Comparison of ENCODE assay signal across 18 cellular contexts in genomic region chr19:43467276-43467675, GRCh38. TPM values are rescaled to one million over a fixed set of nuclear protein-coding genes. Genes with fewer than 3 reads are reported as not detected.
A peak's percentile ranks its signal among the peaks of the same experiment; 100 is the strongest.
DNase-seq lines count a peak whose midpoint lies in the region; ATAC-seq and TF ChIP-seq lines count a peak whose summit lies in the region.
"Had no signal": no experiment of that assay in that cellular context is flagged by ENCODE, and none has a peak within 500 bp of the region (broad histone marks: within the 10 kb centered on the region; RNA-seq: fewer than 3 reads in every experiment).

No MANE protein-coding gene starts in this region.

- WGBS in esophagus squamous epithelium, 2 donors = 57 to 74% methylated on average over 6 of the region's 6 CpGs
- 80% methylated on average over 6 of the region's 6 CpGs for WGBS in prostate gland

- H3K4me3 ChIP-seq in ACC112 (ENCODE audit: low read depth, low read length) = no peak overlapping the region
- no peak overlapping the region for H3K4me3 ChIP-seq in CD4-positive, CD25-positive, alpha-beta regulatory T cell (ENCODE audit: low read depth, low read length)
- no peak overlapping the region for H3K4me3 ChIP-seq in RWPE2 (ENCODE audit: severe bottlenecking)
- no peak overlapping the region for H3K4me3 ChIP-seq in esophagus squamous epithelium
- no peak overlapping the region for H3K4me3 ChIP-seq in A673 (ENCODE audit: low read depth, low read length, poor library complexity, severe bottlenecking)
- no peak overlapping the region for H3K4me3 ChIP-seq in prostate gland
- H3K4me3 ChIP-seq: ascending aorta, heart left ventricle, stomach, upper lobe of right lung had no signal

- TF ChIP-seq CTCF in RWPE2 (IDR thresholded peaks at IDR 0.05; ENCODE audit: poor library complexity, severe bottlenecking) = no peak
- TF ChIP-seq CTCF in esophagus squamous epithelium (IDR thresholded peaks at IDR 0.05) = no peak
- no peak for TF ChIP-seq CTCF in A673 (conservative IDR thresholded peaks at IDR 0.05; ENCODE audit: low read depth, low read length)
- TF ChIP-seq CTCF in prostate gland (IDR thresholded peaks at IDR 0.05) = no peak

- H3K27ac Mint-ChIP-seq in CD4-positive, CD25-positive, alpha-beta regulatory T cell = peak overlapping the region in 2 of 3 donors; percentile 76 to 96
- H3K27ac Mint-ChIP-seq: activated naive CD4-positive, alpha-beta T cell treated with anti-CD3 and anti-CD28 coated beads for 36 hours had no signal

- ATAC-seq in CD4-positive, CD25-positive, alpha-beta regulatory T cell (ENCODE audit: low read depth in 2 of 2) = no peak
- no peak for ATAC-seq in RWPE2 (ENCODE audit: low read depth)
- ATAC-seq: heart left ventricle, left ventricle myocardium superior, upper lobe of right lung had no signal

- TF ChIP-seq POLR2A in esophagus squamous epithelium (IDR thresholded peaks at IDR 0.05) (no peak), prostate gland (IDR thresholded peaks at IDR 0.05) (no peak)

- no peaks in the 10 kb centered on the region for H3K27me3 Mint-ChIP-seq in CD4-positive, CD25-positive, alpha-beta regulatory T cell
- H3K27me3 Mint-ChIP-seq: activated CD4-positive, alpha-beta T cell treated with anti-CD3 and anti-CD28 coated beads, Interleukin-2, amount 10 ng/mL, durations not matched to agents 7 days and 5 days had no signal

- H3K36me3 ChIP-seq in ACC112 (ENCODE audit: insufficient read depth, low read length) = no peaks in the 10 kb centered on the region
- no peaks in the 10 kb centered on the region for H3K36me3 ChIP-seq in CD4-positive, CD25-positive, alpha-beta regulatory T cell (ENCODE audit: control insufficient read depth, insufficient read depth, low read length)
- no peaks in the 10 kb centered on the region for H3K36me3 ChIP-seq in RWPE2 (ENCODE audit: low read depth)
- peaks cover 0 to 7% (median 0%) of the 10 kb centered on the region in 3 donors for H3K36me3 ChIP-seq in esophagus squamous epithelium
- H3K36me3 ChIP-seq in A673 (ENCODE audit: insufficient read depth, low read length, poor library complexity, severe bottlenecking) = no peaks in the 10 kb centered on the region
- H3K36me3 ChIP-seq in prostate gland = no peaks in the 10 kb centered on the region
- H3K36me3 ChIP-seq: ascending aorta, heart left ventricle, stomach, upper lobe of right lung had no signal

- POLR2A ChIA-PET in A673 (lab: Charles Lee; ENCODE audit: low non-redundant PET) = no interaction called here

- peak overlapping the region; percentile 30 for H2AFZ ChIP-seq in ACC112 (ENCODE audit: low read length, unreplicated experiment)

- intact Hi-C loops in esophagus squamous epithelium (cut with DNase I) (no loop called here), A673 (cut with micrococcal nuclease; ENCODE audit: unreplicated experiment) (no loop called here), prostate gland (cut with DNase I) (no loop called here)

- H3K79me2 ChIP-seq in ACC112 (ENCODE audit: control insufficient read depth, insufficient read depth, low read length, unreplicated experiment) = no peaks in the 10 kb centered on the region

- BruUV-seq in A673 (replicated peaks; lab: Mats Ljungman, UMichigan) = no TSS peak

- H3K4me1 Mint-ChIP-seq in CD4-positive, CD25-positive, alpha-beta regulatory T cell = peaks cover 10 to 85% (median 26%) of the 10 kb centered on the region in 4 donors

- CTCF ChIA-PET in A673 (lab: Charles Lee) = no interaction called here

- H3K4me1 ChIP-seq in ACC112 (ENCODE audit: control insufficient read depth, insufficient read depth, low read length, unreplicated experiment) = peaks cover 6% of the 10 kb centered on the region
- H3K4me1 ChIP-seq in CD4-positive, CD25-positive, alpha-beta regulatory T cell (ENCODE audit: control insufficient read depth, insufficient read depth, low read length, poor library complexity, severe bottlenecking) = peaks cover 53% of the 10 kb centered on the region
- H3K4me1 ChIP-seq in RWPE2 (ENCODE audit: insufficient read depth, poor library complexity, severe bottlenecking) = peaks cover 22% of the 10 kb centered on the region
- H3K4me1 ChIP-seq in esophagus squamous epithelium = peaks cover 17 to 92% (median 42%) of the 10 kb centered on the region in 3 donors
- H3K4me1 ChIP-seq in A673 (ENCODE audit: insufficient read depth, low read length, poor library complexity, severe bottlenecking) = no peaks in the 10 kb centered on the region
- H3K4me1 ChIP-seq in prostate gland (replicated peaks) = no peaks in the 10 kb centered on the region

- H3K4me3 Mint-ChIP-seq in CD4-positive, CD25-positive, alpha-beta regulatory T cell = peak overlapping the region in 2 of 4 donors; percentile 3 to 48
- H3K4me3 Mint-ChIP-seq: activated CD4-positive, alpha-beta T cell treated with anti-CD3 and anti-CD28 coated beads, Interleukin-2, amount 10 ng/mL, durations not matched to agents 7 days and 5 days; activated naive CD4-positive, alpha-beta T cell treated with anti-CD3 and anti-CD28 coated beads for 36 hours had no signal

- H3K27me3 ChIP-seq in ACC112 (ENCODE audit: insufficient read depth, low read length) (no peaks in the 10 kb centered on the region), RWPE2 (ENCODE audit: insufficient read depth, poor library complexity, severe bottlenecking) (no peaks in the 10 kb centered on the region), esophagus squamous epithelium (no peaks in the 10 kb centered on the region), A673 (replicated peaks; ENCODE audit: insufficient read depth, low read depth, low read length, poor library complexity) (no peaks in the 10 kb centered on the region), prostate gland (replicated peaks; ENCODE audit: insufficient read depth) (no peaks in the 10 kb centered on the region)
- H3K27me3 ChIP-seq in CD4-positive, CD25-positive, alpha-beta regulatory T cell (ENCODE audit: control insufficient read depth, insufficient read depth, low read length) = no peaks in the 10 kb centered on the region
- H3K27me3 ChIP-seq: ascending aorta had no signal

- no peak for DNase-seq in CD4-positive, CD25-positive, alpha-beta regulatory T cell
- DNase-seq in RWPE2 (ENCODE audit: low spot score) (no peak), esophagus squamous epithelium (lab: John Stamatoyannopoulos, UW) (no peak), globus pallidus (ENCODE audit: low spot score) (no peak), A673 (ENCODE audit: low spot score) (no peak), putamen (ENCODE audit: low spot score) (no peak), prostate gland (ENCODE audit: low spot score) (no peak)
- DNase-seq: activated CD4-positive, alpha-beta T cell treated with anti-CD3 and anti-CD28 coated beads, Interleukin-2, amount 10 ng/mL, durations not matched to agents 7 days and 5 days; activated naive CD4-positive, alpha-beta T cell treated with anti-CD3 and anti-CD28 coated beads for 36 hours; heart left ventricle; left ventricle myocardium superior; NCI-H526 treated with DMSO at 0.1 percent for 48 hours; stomach; upper lobe of right lung had no signal

- no peak overlapping the region for H3K27ac ChIP-seq in ACC112 (ENCODE audit: low read depth, low read length)
- no peak overlapping the region for H3K27ac ChIP-seq in CD4-positive, CD25-positive, alpha-beta regulatory T cell (ENCODE audit: insufficient read depth, low read length, poor library complexity, severe bottlenecking)
- H3K27ac ChIP-seq in RWPE2 (ENCODE audit: poor library complexity, severe bottlenecking) = peak overlapping the region; percentile 50
- H3K27ac ChIP-seq in esophagus squamous epithelium = peak overlapping the region; percentile 78 to 92 (median 88)
- H3K27ac ChIP-seq in A673 (ENCODE audit: low read depth, low read length, poor library complexity, severe bottlenecking) = no peak overlapping the region
- H3K27ac ChIP-seq in prostate gland = no peak overlapping the region
- H3K27ac ChIP-seq: ascending aorta, heart left ventricle, stomach, upper lobe of right lung had no signal

- no peaks in the 10 kb centered on the region for H3K9me3 ChIP-seq in CD4-positive, CD25-positive, alpha-beta regulatory T cell (ENCODE audit: control insufficient read depth in 2 of 2, low read length in 2 of 2)
- no peaks in the 10 kb centered on the region for H3K9me3 ChIP-seq in RWPE2 (ENCODE audit: severe bottlenecking)
- no peaks in the 10 kb centered on the region for H3K9me3 ChIP-seq in esophagus squamous epithelium
- no peaks in the 10 kb centered on the region for H3K9me3 ChIP-seq in A673 (ENCODE audit: low read depth, low read length, poor library complexity, severe bottlenecking)
- no peaks in the 10 kb centered on the region for H3K9me3 ChIP-seq in prostate gland
- H3K9me3 ChIP-seq: ascending aorta, heart left ventricle, stomach, upper lobe of right lung had no signal

- no peaks in the 10 kb centered on the region for H3K36me3 Mint-ChIP-seq in CD4-positive, CD25-positive, alpha-beta regulatory T cell

- no peaks in the 10 kb centered on the region for H3K9me3 Mint-ChIP-seq in CD4-positive, CD25-positive, alpha-beta regulatory T cell
- H3K9me3 Mint-ChIP-seq: activated CD4-positive, alpha-beta T cell treated with anti-CD3 and anti-CD28 coated beads, Interleukin-2, amount 10 ng/mL, durations not matched to agents 7 days and 5 days; activated naive CD4-positive, alpha-beta T cell treated with anti-CD3 and anti-CD28 coated beads for 36 hours had no signal

RNA-seq across cellular contexts. Expression of gene LYPD3, which starts 1.9 kb away (rescaled TPM):
- total RNA-seq in CD4-positive, CD25-positive, alpha-beta regulatory T cell = 12.7 TPM
- 1 to 10 TPM; 1.8 to 6.5 (median 4.3) TPM for polyA plus RNA-seq in CD4-positive, CD25-positive, alpha-beta regulatory T cell
- total RNA-seq in esophagus squamous epithelium = 100 to 1,000 TPM; 312 to 823 (median 569) TPM
- 0.21 and 0.31 TPM in 2 replicates for total RNA-seq in A673 (2021)
- 10 to 100 TPM in 1 of 2 donors, 1 to 10 TPM in 1; 9.8 to 27.6 TPM for total RNA-seq in prostate gland
- total RNA-seq: ascending aorta, cerebellum had no signal

RNA-seq across cellular contexts. Expression of gene PHLDB3, which starts 37.3 kb away (rescaled TPM):
- total RNA-seq in CD4-positive, CD25-positive, alpha-beta regulatory T cell = 64.1 TPM
- 1 to 10 TPM; 1.5 to 4.4 (median 3.6) TPM for polyA plus RNA-seq in CD4-positive, CD25-positive, alpha-beta regulatory T cell
- total RNA-seq in esophagus squamous epithelium (10 to 100 TPM; 45.3 to 92.8 (median 61.9) TPM), A673 (2021) (9.0 and 11.2 TPM in 2 replicates), prostate gland (10 to 100 TPM; 43.5 to 54.5 TPM)

RNA-seq across cellular contexts. Expression of gene TEX101, which starts 52.6 kb away (rescaled TPM):
- not detected for total RNA-seq in CD4-positive, CD25-positive, alpha-beta regulatory T cell
- polyA plus RNA-seq in CD4-positive, CD25-positive, alpha-beta regulatory T cell = not detected
- 1 to 10 TPM in 1 of 4 donors, under 1 TPM in 1, not detected in 2; 0.53 to 3.4 TPM for total RNA-seq in esophagus squamous epithelium
- not detected in 2 replicates for total RNA-seq in A673 (2021)
- 10 to 100 TPM in 1 of 2 donors, not detected in 1; 26.0 TPM for total RNA-seq in prostate gland
- total RNA-seq: activated CD4-positive, alpha-beta T cell treated with anti-CD3 and anti-CD28 coated beads, Interleukin-2, amount 10 ng/mL, durations not matched to agents 7 days and 5 days; activated naive CD4-positive, alpha-beta T cell treated with anti-CD3 and anti-CD28 coated beads for 36 hours; ascending aorta; cerebellum; heart left ventricle; left ventricle myocardium superior; renal cortical epithelial cell; stomach; upper lobe of right lung had no signal
- polyA plus RNA-seq: heart left ventricle had no signal

RNA-seq across cellular contexts. Expression of gene ETHE1, which starts 59.7 kb away (rescaled TPM):
- 22.8 TPM for total RNA-seq in CD4-positive, CD25-positive, alpha-beta regulatory T cell
- polyA plus RNA-seq in CD4-positive, CD25-positive, alpha-beta regulatory T cell = 10 to 100 TPM; 55.1 to 73.5 (median 64.4) TPM
- total RNA-seq in esophagus squamous epithelium (100 to 1,000 TPM in 2 of 4 donors, 10 to 100 TPM in 2; 66.6 to 126 (median 98.5) TPM), A673 (2021) (8.8 and 15.3 TPM in 2 replicates), prostate gland (100 to 1,000 TPM in 1 of 2 donors, 10 to 100 TPM in 1; 32.8 to 122 TPM)

Comparison
In these comparisons a context has a peak if more than half of its experiments do, and no peak if none do; other contexts are left out.
1. H3K27ac ChIP-seq: peak in RWPE2 (single experiment) and esophagus squamous epithelium (4 of 4); none in ACC112 (single experiment), CD4-positive, CD25-positive, alpha-beta regulatory T cell (single experiment), A673 (single experiment) and prostate gland (0 of 2).
2. RNA of gene LYPD3, which starts 1.9 kb away (total RNA-seq): 312 to 823 TPM in esophagus squamous epithelium; 9.8 to 27.6 TPM in prostate gland, 12.7 TPM in CD4-positive, CD25-positive, alpha-beta regulatory T cell (single experiment) and 0.21 to 0.31 TPM in A673; every median in the first group is over 10 times any median in the second.